ENCODE assay signal across 1 cellular context in the genomic region with DNA sequence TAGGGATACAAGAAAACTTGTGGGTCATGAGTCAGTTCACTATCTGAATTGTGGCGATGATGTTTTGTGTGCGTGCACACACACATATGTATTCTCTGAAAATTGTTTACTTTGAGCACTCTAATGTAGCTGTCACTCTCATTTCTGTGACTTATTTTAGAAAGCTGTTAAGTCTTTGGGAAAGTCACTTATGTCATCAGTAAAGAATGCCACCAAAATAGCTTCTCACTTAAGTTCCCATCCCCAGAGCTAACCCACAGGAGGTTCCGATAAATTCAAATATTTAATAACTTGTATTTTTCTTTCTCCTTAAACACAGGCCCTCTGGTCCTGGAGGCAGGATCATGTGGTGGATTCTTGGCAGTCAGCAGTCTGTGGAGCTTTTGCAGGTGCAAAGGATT.
TF ChIP-seq lines count a peak whose summit lies in the region.

No MANE protein-coding gene starts in this region.

TF ChIP-seq in GM23338, 12 proteins besides CTCF, POLR2A, EP300 and RAD21 (continued from another document):
- TF ChIP-seq ZNF462 (CRISPR knock-in tag; IDR thresholded peaks at IDR 0.05) = no peak
- TF ChIP-seq STAT1 (IDR thresholded peaks at IDR 0.05; ENCODE audit: unreplicated experiment) = no peak
- no peak for TF ChIP-seq NANOG (IDR thresholded peaks at IDR 0.05; ENCODE audit: borderline replicate concordance)
- no peak for TF ChIP-seq ETS1 (IDR thresholded peaks at IDR 0.05)
TF ChIP-seq in GM23338: peak in this region for 0.
